13 cellular contexts compared by ENCODE assay signal in genomic region chr1:2175055-2175414, GRCh38. TPM values are rescaled to one million over a fixed set of nuclear protein-coding genes. Genes with fewer than 3 reads are reported as not detected.
DNase-seq lines count a peak whose midpoint lies in the region; ATAC-seq and TF ChIP-seq lines count a peak whose summit lies in the region.
"Had no signal": no experiment of that assay in that cellular context is flagged by ENCODE, and none has a peak within 500 bp of the region (broad histone marks: within the 10 kb centered on the region; RNA-seq: fewer than 3 reads in every experiment).

No MANE protein-coding gene starts in this region.

- intact Hi-C loops in activated CD8-positive, alpha-beta T cell treated with anti-CD3 and anti-CD28 coated beads for 36 hours (cut with micrococcal nuclease), result no loop called here
- intact Hi-C loops in activated CD4-positive, alpha-beta memory T cell treated with anti-CD3 and anti-CD28 coated beads for 36 hours (cut with micrococcal nuclease), result no loop called here
- intact Hi-C loops in stomach (cut with DNase I; ENCODE audit: low total_unique reads), result no loop called here
- intact Hi-C loops in CD8-positive, alpha-beta T cell (cut with DNase I, micrococcal nuclease), result no loop called here
- intact Hi-C loops in body of pancreas (cut with DNase I), result no loop called here

- H3K27me3 Mint-ChIP-seq in activated CD8-positive, alpha-beta T cell treated with anti-CD3 and anti-CD28 coated beads for 36 hours, result no peaks in the 10 kb centered on the region
- H3K27me3 Mint-ChIP-seq in activated CD8-positive, alpha-beta T cell treated with anti-CD3 and anti-CD28 coated beads, Interleukin-2, amount 10 ng/mL, durations not matched to agents 7 days and 5 days (ENCODE audit: low read depth), result no peaks in the 10 kb centered on the region
- H3K27me3 Mint-ChIP-seq in activated CD4-positive, alpha-beta memory T cell treated with anti-CD3 and anti-CD28 coated beads for 36 hours, result no peaks in the 10 kb centered on the region
- H3K27me3 Mint-ChIP-seq in CD8-positive, alpha-beta T cell (ENCODE audit: low read depth), result no peaks in the 10 kb centered on the region
- H3K27me3 Mint-ChIP-seq: effector memory CD8-positive, alpha-beta T cell had no signal

- peak overlapping the region in 3 of 4 donors; percentile 69 to 81 (median 72) for H3K27ac ChIP-seq in gastroesophageal sphincter
- peak overlapping the region in 1 of 5 donors; percentile 75 for H3K27ac ChIP-seq in stomach
- no peak overlapping the region for H3K27ac ChIP-seq in CD8-positive, alpha-beta T cell (ENCODE audit: low read depth, low read length)
- H3K27ac ChIP-seq in body of pancreas, result no peak overlapping the region
- H3K27ac ChIP-seq: brain microvascular endothelial cell had no signal

- H3K4me3 ChIP-seq in gastroesophageal sphincter (peak overlapping the region; percentile 32 to 58), stomach (peak overlapping the region; percentile 32 to 39 (median 36)), body of pancreas (no peak overlapping the region)
- no peak overlapping the region for H3K4me3 ChIP-seq in CD8-positive, alpha-beta T cell (ENCODE audit: low read depth, low read length)
- H3K4me3 ChIP-seq: mucosa of descending colon had no signal

- no peak for TF ChIP-seq POLR2A in gastroesophageal sphincter (IDR thresholded peaks at IDR 0.05)
- no peak for TF ChIP-seq POLR2A in stomach (IDR thresholded peaks at IDR 0.05)
- TF ChIP-seq POLR2A in body of pancreas (IDR thresholded peaks at IDR 0.05), result no peak

- H3K36me3 Mint-ChIP-seq in activated CD8-positive, alpha-beta T cell treated with anti-CD3 and anti-CD28 coated beads for 36 hours (ENCODE audit: low read depth), result no peaks in the 10 kb centered on the region
- no peaks in the 10 kb centered on the region for H3K36me3 Mint-ChIP-seq in activated CD8-positive, alpha-beta T cell treated with anti-CD3 and anti-CD28 coated beads, Interleukin-2, amount 10 ng/mL, durations not matched to agents 7 days and 5 days (ENCODE audit: low read depth)
- peaks cover 2% of the 10 kb centered on the region for H3K36me3 Mint-ChIP-seq in activated CD4-positive, alpha-beta memory T cell treated with anti-CD3 and anti-CD28 coated beads for 36 hours
- peaks cover 46% of the 10 kb centered on the region for H3K36me3 Mint-ChIP-seq in CD8-positive, alpha-beta T cell

- H3K9me3 ChIP-seq in gastroesophageal sphincter (no peaks in the 10 kb centered on the region), stomach (no peaks in the 10 kb centered on the region), body of pancreas (no peaks in the 10 kb centered on the region)
- no peaks in the 10 kb centered on the region for H3K9me3 ChIP-seq in CD8-positive, alpha-beta T cell (ENCODE audit: low read length)
- H3K9me3 ChIP-seq: mucosa of descending colon had no signal

- DNase-seq in activated CD8-positive, alpha-beta T cell treated with anti-CD3 and anti-CD28 coated beads for 36 hours, result no peak
- no peak for DNase-seq in activated CD8-positive, alpha-beta T cell treated with anti-CD3 and anti-CD28 coated beads, Interleukin-2, amount 10 ng/mL, durations not matched to agents 7 days and 5 days
- no peak for DNase-seq in activated CD4-positive, alpha-beta memory T cell treated with anti-CD3 and anti-CD28 coated beads for 36 hours
- no peak for DNase-seq in stomach
- no peak for DNase-seq in CD8-positive, alpha-beta T cell
- no peak for DNase-seq in body of pancreas
- DNase-seq: activated effector memory CD4-positive, alpha-beta T cell treated with Interleukin-2 at 50 U/mL for 16 hours; brain microvascular endothelial cell; effector memory CD8-positive, alpha-beta T cell; T-helper 1 cell had no signal

- TF ChIP-seq EP300 in gastroesophageal sphincter (IDR thresholded peaks at IDR 0.05) (no peak), stomach (IDR thresholded peaks at IDR 0.05) (no peak)

- no peak for TF ChIP-seq CTCF in activated CD8-positive, alpha-beta T cell treated with anti-CD3 and anti-CD28 coated beads for 36 hours (IDR thresholded peaks at IDR 0.05)
- no peak for TF ChIP-seq CTCF in gastroesophageal sphincter (IDR thresholded peaks at IDR 0.05)
- no peak for TF ChIP-seq CTCF in stomach (IDR thresholded peaks at IDR 0.05)
- TF ChIP-seq CTCF in CD8-positive, alpha-beta T cell (IDR thresholded peaks at IDR 0.05), result no peak
- TF ChIP-seq CTCF in body of pancreas (IDR thresholded peaks at IDR 0.05), result no peak

- POLR2A ChIA-PET in activated CD8-positive, alpha-beta T cell treated with anti-CD3 and anti-CD28 coated beads for 36 hours (lab: Charles Lee), result no interaction called here
- POLR2A ChIA-PET in activated CD8-positive, alpha-beta T cell treated with anti-CD3 and anti-CD28 coated beads, Interleukin-2, amount 10 ng/mL, durations not matched to agents 7 days and 5 days (lab: Charles Lee), result interaction anchor here (1.0 to 1.2 kb wide), 2 partner anchors 26 to 84 kb away, joined by 3 to 4 read pairs; no protein-coding TSS in a partner anchor
- POLR2A ChIA-PET in activated CD4-positive, alpha-beta memory T cell treated with anti-CD3 and anti-CD28 coated beads for 36 hours (lab: Charles Lee), result interaction anchor here (1.0 kb wide), 1 partner anchor 20 kb away, joined by 3 read pairs; the partner anchor contains the start of gene FAAP20
- POLR2A ChIA-PET in CD8-positive, alpha-beta T cell (lab: Charles Lee), result no interaction called here

- H3K27me3 ChIP-seq in gastroesophageal sphincter (no peaks in the 10 kb centered on the region), stomach (no peaks in the 10 kb centered on the region), body of pancreas (no peaks in the 10 kb centered on the region)
- no peaks in the 10 kb centered on the region for H3K27me3 ChIP-seq in CD8-positive, alpha-beta T cell (ENCODE audit: insufficient read depth, low read length)
- H3K27me3 ChIP-seq: brain microvascular endothelial cell had no signal

- H3K4me1 ChIP-seq in gastroesophageal sphincter (peaks cover 0 to 13% (median 0%) of the 10 kb centered on the region in 3 donors), stomach (peaks cover 0 to 13% (median 10%) of the 10 kb centered on the region in 4 donors), body of pancreas (no peaks in the 10 kb centered on the region)
- no peaks in the 10 kb centered on the region for H3K4me1 ChIP-seq in CD8-positive, alpha-beta T cell (ENCODE audit: insufficient read depth, low read length)

- no peak for ATAC-seq in activated CD8-positive, alpha-beta T cell treated with anti-CD3 and anti-CD28 coated beads for 36 hours
- no peak for ATAC-seq in activated CD8-positive, alpha-beta T cell treated with anti-CD3 and anti-CD28 coated beads, Interleukin-2, amount 10 ng/mL, durations not matched to agents 7 days and 5 days
- ATAC-seq in gastroesophageal sphincter, result no peak
- no peak for ATAC-seq in HG03097 (IDR thresholded peaks at IDR 0.05; ENCODE audit: low FRiP score, unreplicated experiment)
- ATAC-seq in CD8-positive, alpha-beta T cell, result no peak
- no peak for ATAC-seq in body of pancreas

- H3K36me3 ChIP-seq in gastroesophageal sphincter (peaks cover 0 to 11% of the 10 kb centered on the region in 2 donors), stomach (peaks cover 0 to 47% (median 34%) of the 10 kb centered on the region in 4 donors), body of pancreas (replicated peaks in 1 of 2; ENCODE audit: insufficient read depth in 1 of 2, low read depth in 2 of 2) (peaks cover 0 to 3% of the 10 kb centered on the region in 2 donors)
- no peaks in the 10 kb centered on the region for H3K36me3 ChIP-seq in CD8-positive, alpha-beta T cell (ENCODE audit: insufficient read depth, low read length)
- H3K36me3 ChIP-seq: brain microvascular endothelial cell had no signal

- no peaks in the 10 kb centered on the region for H3K9me3 Mint-ChIP-seq in activated CD8-positive, alpha-beta T cell treated with anti-CD3 and anti-CD28 coated beads for 36 hours
- H3K9me3 Mint-ChIP-seq in activated CD8-positive, alpha-beta T cell treated with anti-CD3 and anti-CD28 coated beads, Interleukin-2, amount 10 ng/mL, durations not matched to agents 7 days and 5 days (ENCODE audit: insufficient read depth), result no peaks in the 10 kb centered on the region
- no peaks in the 10 kb centered on the region for H3K9me3 Mint-ChIP-seq in activated CD4-positive, alpha-beta memory T cell treated with anti-CD3 and anti-CD28 coated beads for 36 hours
- H3K9me3 Mint-ChIP-seq in CD8-positive, alpha-beta T cell, result no peaks in the 10 kb centered on the region
- H3K9me3 Mint-ChIP-seq: effector memory CD8-positive, alpha-beta T cell had no signal

- peaks cover 3% of the 10 kb centered on the region for H3K4me1 Mint-ChIP-seq in activated CD8-positive, alpha-beta T cell treated with anti-CD3 and anti-CD28 coated beads for 36 hours (ENCODE audit: low read depth)
- H3K4me1 Mint-ChIP-seq in activated CD8-positive, alpha-beta T cell treated with anti-CD3 and anti-CD28 coated beads, Interleukin-2, amount 10 ng/mL, durations not matched to agents 7 days and 5 days (ENCODE audit: low read depth), result no peaks in the 10 kb centered on the region
- peaks cover 2% of the 10 kb centered on the region for H3K4me1 Mint-ChIP-seq in activated CD4-positive, alpha-beta memory T cell treated with anti-CD3 and anti-CD28 coated beads for 36 hours (ENCODE audit: low read depth)
- no peaks in the 10 kb centered on the region for H3K4me1 Mint-ChIP-seq in CD8-positive, alpha-beta T cell (ENCODE audit: low read depth)

- no peak overlapping the region for H3K27ac Mint-ChIP-seq in activated CD8-positive, alpha-beta T cell treated with anti-CD3 and anti-CD28 coated beads for 36 hours
- no peak overlapping the region for H3K27ac Mint-ChIP-seq in activated CD8-positive, alpha-beta T cell treated with anti-CD3 and anti-CD28 coated beads, Interleukin-2, amount 10 ng/mL, durations not matched to agents 7 days and 5 days
- H3K27ac Mint-ChIP-seq in activated CD4-positive, alpha-beta memory T cell treated with anti-CD3 and anti-CD28 coated beads for 36 hours, result peak overlapping the region; percentile 46
- no peak overlapping the region for H3K27ac Mint-ChIP-seq in CD8-positive, alpha-beta T cell

- H3K4me3 Mint-ChIP-seq in activated CD8-positive, alpha-beta T cell treated with anti-CD3 and anti-CD28 coated beads for 36 hours, result peak overlapping the region; percentile 38
- H3K4me3 Mint-ChIP-seq in activated CD8-positive, alpha-beta T cell treated with anti-CD3 and anti-CD28 coated beads, Interleukin-2, amount 10 ng/mL, durations not matched to agents 7 days and 5 days, result no peak overlapping the region
- H3K4me3 Mint-ChIP-seq in activated CD4-positive, alpha-beta memory T cell treated with anti-CD3 and anti-CD28 coated beads for 36 hours, result peak overlapping the region; percentile 60
- no peak overlapping the region for H3K4me3 Mint-ChIP-seq in CD8-positive, alpha-beta T cell
- H3K4me3 Mint-ChIP-seq: effector memory CD8-positive, alpha-beta T cell had no signal

- CTCF ChIA-PET in activated CD8-positive, alpha-beta T cell treated with anti-CD3 and anti-CD28 coated beads for 36 hours (lab: Charles Lee), result interaction anchor here (0.6 to 4.1 kb wide), 23 partner anchors 9 to 323 kb away, joined by 3 to 30 read pairs (median 5); no protein-coding TSS in a partner anchor
- CTCF ChIA-PET in activated CD8-positive, alpha-beta T cell treated with anti-CD3 and anti-CD28 coated beads, Interleukin-2, amount 10 ng/mL, durations not matched to agents 7 days and 5 days (lab: Charles Lee), result interaction anchor here (1.1 to 4.0 kb wide), 14 partner anchors 11 to 206 kb away, joined by 3 to 42 read pairs (median 10); partner anchors contain the start of gene FAAP20
- CTCF ChIA-PET in activated CD4-positive, alpha-beta memory T cell treated with anti-CD3 and anti-CD28 coated beads for 36 hours (lab: Charles Lee), result interaction anchor here (0.9 to 3.2 kb wide), 24 partner anchors 9 to 216 kb away, joined by 3 to 18 read pairs (median 6); partner anchors contain the start of genes FAAP20, MORN1 and RER1
- CTCF ChIA-PET in CD8-positive, alpha-beta T cell (lab: Charles Lee), result interaction anchor here (0.8 to 3.4 kb wide), 22 partner anchors 10 to 207 kb away, joined by 3 to 26 read pairs (median 6); partner anchors contain the start of gene FAAP20

- WGBS in gastroesophageal sphincter (ENCODE audit: low coverage in 1 of 2), 2 donors, result 48 to 57% methylated on average over 3 to 9 of the region's 9 CpGs
- WGBS in stomach, 5 donors, result 68 to 93% (median 82%) methylated on average over 9 of the region's 9 CpGs
- WGBS in body of pancreas, 2 donors, result 83 to 93% methylated on average over 9 of the region's 9 CpGs

RNA-seq across cellular contexts. Expression of gene FAAP20, which starts 19.5 kb away (rescaled TPM):
- 10 to 100 TPM; 64.7 to 71.7 TPM for total RNA-seq in activated CD8-positive, alpha-beta T cell treated with anti-CD3 and anti-CD28 coated beads for 36 hours
- total RNA-seq in activated CD8-positive, alpha-beta T cell treated with anti-CD3 and anti-CD28 coated beads, Interleukin-2, amount 10 ng/mL, durations not matched to agents 7 days and 5 days, result 10 to 100 TPM; 69.7 to 74.4 TPM
- total RNA-seq in activated CD4-positive, alpha-beta memory T cell treated with anti-CD3 and anti-CD28 coated beads for 36 hours, result 10 to 100 TPM; 64.9 to 69.8 TPM
- 10 to 100 TPM; 25.8 to 51.1 (median 43.3) TPM for total RNA-seq in gastroesophageal sphincter
- total RNA-seq in stomach, result 100 to 1,000 TPM in 1 of 5 donors, 10 to 100 TPM in 3, 1 to 10 TPM in 1; 8.2 to 170 (median 25.8) TPM
- polyA plus RNA-seq in stomach, result 100 to 1,000 TPM in 2 of 3 donors, 10 to 100 TPM in 1; 91.3 to 120 (median 101) TPM
- 10 to 100 TPM; 53.6 to 61.1 TPM for total RNA-seq in CD8-positive, alpha-beta T cell
- 10 to 100 TPM; 19.8 to 23.6 TPM for total RNA-seq in body of pancreas

RNA-seq across cellular contexts. Expression of gene SKI, which starts 53.1 kb away (rescaled TPM):
- 10 to 100 TPM; 27.5 to 28.3 TPM for total RNA-seq in activated CD8-positive, alpha-beta T cell treated with anti-CD3 and anti-CD28 coated beads for 36 hours
- total RNA-seq in activated CD8-positive, alpha-beta T cell treated with anti-CD3 and anti-CD28 coated beads, Interleukin-2, amount 10 ng/mL, durations not matched to agents 7 days and 5 days, result 10 to 100 TPM; 41.2 to 41.4 TPM
- total RNA-seq in activated CD4-positive, alpha-beta memory T cell treated with anti-CD3 and anti-CD28 coated beads for 36 hours, result 10 to 100 TPM; 28.3 to 28.9 TPM
- 100 to 1,000 TPM in 1 of 4 donors, 10 to 100 TPM in 3; 60.2 to 157 (median 79.0) TPM for total RNA-seq in gastroesophageal sphincter
- total RNA-seq in stomach, result 10 to 100 TPM; 18.7 to 84.0 (median 32.7) TPM
- polyA plus RNA-seq in stomach, result 10 to 100 TPM in 2 of 3 donors, 1 to 10 TPM in 1; 7.4 to 14.8 (median 13.9) TPM
- total RNA-seq in CD8-positive, alpha-beta T cell, result 100 to 1,000 TPM; 361 to 383 TPM
- total RNA-seq in body of pancreas, result 10 to 100 TPM; 15.8 to 33.0 TPM

Comparison
In these comparisons a context has a peak if more than half of its experiments do, and no peak if none do; other contexts are left out.
1. H3K4me3 Mint-ChIP-seq: peak in activated CD8-positive, alpha-beta T cell treated with anti-CD3 and anti-CD28 coated beads for 36 hours (single experiment) and activated CD4-positive, alpha-beta memory T cell treated with anti-CD3 and anti-CD28 coated beads for 36 hours (single experiment); none in activated CD8-positive, alpha-beta T cell treated with anti-CD3 and anti-CD28 coated beads, Interleukin-2, amount 10 ng/mL, durations not matched to agents 7 days and 5 days (single experiment) and CD8-positive, alpha-beta T cell (single experiment).
2. POLR2A ChIA-PET loops: an anchor here in activated CD8-positive, alpha-beta T cell treated with anti-CD3 and anti-CD28 coated beads, Interleukin-2, amount 10 ng/mL, durations not matched to agents 7 days and 5 days (1.0 to 1.2 kb wide) and activated CD4-positive, alpha-beta memory T cell treated with anti-CD3 and anti-CD28 coated beads for 36 hours (1.0 kb wide); none called in activated CD8-positive, alpha-beta T cell treated with anti-CD3 and anti-CD28 coated beads for 36 hours and CD8-positive, alpha-beta T cell.
3. H3K27ac ChIP-seq: peak in gastroesophageal sphincter (3 of 4); none in CD8-positive, alpha-beta T cell (single experiment) and body of pancreas (0 of 4).
4. H3K4me3 ChIP-seq: peak in gastroesophageal sphincter (2 of 2) and stomach (4 of 4); none in CD8-positive, alpha-beta T cell (single experiment) and body of pancreas (0 of 2).